ENCODE assay signal across 1 cellular context in the genomic region with DNA sequence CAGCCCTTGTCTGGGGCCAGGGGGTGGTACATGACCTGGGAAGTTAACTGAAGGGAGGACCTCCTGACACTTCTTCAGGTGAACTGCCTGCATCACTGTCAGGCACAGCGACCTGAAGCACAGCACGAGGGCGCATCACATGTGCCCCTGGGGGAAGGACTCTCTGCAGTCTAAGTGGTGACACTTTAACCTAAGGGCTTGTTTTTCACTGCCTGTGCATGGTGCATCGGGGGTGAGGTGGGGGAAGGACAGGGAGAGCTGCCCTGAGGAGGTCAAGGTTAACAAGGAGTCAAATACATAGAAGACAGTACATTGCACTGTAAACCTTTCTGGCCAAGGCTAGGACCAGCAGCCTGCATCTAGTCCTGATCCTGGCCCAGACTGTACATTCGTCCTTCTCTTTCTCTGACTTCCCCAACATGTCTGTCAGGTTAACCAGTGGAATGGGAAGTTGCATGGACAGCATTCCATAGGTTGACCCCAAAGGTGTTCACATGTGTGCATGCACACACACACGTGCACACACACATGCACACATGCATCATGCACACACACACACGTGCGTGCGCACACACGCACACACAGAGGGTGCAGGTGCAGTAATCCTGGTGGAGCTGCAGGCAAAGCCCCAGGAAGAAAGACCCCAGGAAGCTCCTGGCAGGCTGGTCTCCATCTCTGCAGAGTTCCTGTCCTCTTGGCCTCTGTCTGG.
TF ChIP-seq lines count a peak whose summit lies in the region.

No MANE protein-coding gene starts in this region.

TF ChIP-seq in HepG2, 621 proteins besides CTCF, POLR2A, EP300 and RAD21 (continued from another document and continues in another):
- TF ChIP-seq SNAI1 (CRISPR knock-in tag; IDR thresholded peaks at IDR 0.05; ENCODE audit: borderline replicate concordance) (no peak), FOXO1 (CRISPR knock-in tag; IDR thresholded peaks at IDR 0.05) (peak; percentile 39; the same call in 1 of the 2 replicates), RBAK (CRISPR knock-in tag; IDR thresholded peaks at IDR 0.05) (no peak), ZNF274 (CRISPR knock-in tag; IDR thresholded peaks at IDR 0.05) (no peak), IRF2 (CRISPR knock-in tag; IDR thresholded peaks at IDR 0.05) (no peak), RAD51 (IDR thresholded peaks at IDR 0.05; ENCODE audit: borderline replicate concordance) (no peak), BRCA1 (CRISPR knock-in tag; IDR thresholded peaks at IDR 0.05) (no peak), TBX3 (IDR thresholded peaks at IDR 0.05; ENCODE audit: borderline replicate concordance) (no peak), TARDBP (CRISPR knock-in tag; IDR thresholded peaks at IDR 0.05) (no peak), AGO1 (IDR thresholded peaks at IDR 0.05; ENCODE audit: low read depth, low read length, poor library complexity, severe bottlenecking) (no peak), ZNF484 (CRISPR knock-in tag; IDR thresholded peaks at IDR 0.05; ENCODE audit: borderline replicate concordance, low read depth) (no peak), SMYD3 (CRISPR knock-in tag; IDR thresholded peaks at IDR 0.05) (no peak), AHR (CRISPR knock-in tag; IDR thresholded peaks at IDR 0.05) (no peak), SMC3 (IDR thresholded peaks at IDR 0.05; ENCODE audit: low read length) (no peak), ZNF782 (CRISPR knock-in tag; IDR thresholded peaks at IDR 0.05; ENCODE audit: borderline replicate concordance) (no peak), GABPB1 (CRISPR knock-in tag; IDR thresholded peaks at IDR 0.05) (no peak), HMG20A (CRISPR knock-in tag; IDR thresholded peaks at IDR 0.05; ENCODE audit: borderline replicate concordance) (no peak), ZFP36L2 (CRISPR knock-in tag; IDR thresholded peaks at IDR 0.05) (no peak), MYNN (CRISPR knock-in tag; IDR thresholded peaks at IDR 0.05; ENCODE audit: low read depth) (no peak), ZNF296 (CRISPR knock-in tag; conservative IDR thresholded peaks at IDR 0.05) (no peak), IKZF1 (IDR thresholded peaks at IDR 0.05) (no peak), ZNF256 (CRISPR knock-in tag; conservative IDR thresholded peaks at IDR 0.05) (no peak), ZNF816 (CRISPR knock-in tag; IDR thresholded peaks at IDR 0.05; ENCODE audit: borderline replicate concordance) (no peak), SALL1 (CRISPR knock-in tag; IDR thresholded peaks at IDR 0.05) (peak; percentile 70), LCORL (IDR thresholded peaks at IDR 0.05) (no peak), LCORL (CRISPR knock-in tag; IDR thresholded peaks at IDR 0.05) (no peak; the same call in 1 of the 2 replicates), YEATS4 (CRISPR knock-in tag; IDR thresholded peaks at IDR 0.05; ENCODE audit: borderline replicate concordance) (no peak), PAWR (CRISPR knock-in tag; IDR thresholded peaks at IDR 0.05; ENCODE audit: borderline replicate concordance) (no peak), SUZ12 (IDR thresholded peaks at IDR 0.05; ENCODE audit: low read depth, low read length) (no peak), POLR2AphosphoS5 (IDR thresholded peaks at IDR 0.05; ENCODE audit: low read depth, low read length) (no peak), MTA1 (CRISPR knock-in tag; IDR thresholded peaks at IDR 0.05; ENCODE audit: borderline replicate concordance) (0 out of 2 replicates have a peak, but pooled peaks have one; percentile 39), ETV5 (CRISPR knock-in tag; IDR thresholded peaks at IDR 0.05; ENCODE audit: borderline replicate concordance) (no peak), SP4 (CRISPR knock-in tag; IDR thresholded peaks at IDR 0.05) (no peak), EZH2 (conservative IDR thresholded peaks at IDR 0.05; ENCODE audit: low read depth, low read length) (no peak), HOXD1 (CRISPR knock-in tag; IDR thresholded peaks at IDR 0.05) (no peak), ZNF205 (CRISPR knock-in tag; IDR thresholded peaks at IDR 0.05) (no peak)
- TF ChIP-seq, protein P1, sequence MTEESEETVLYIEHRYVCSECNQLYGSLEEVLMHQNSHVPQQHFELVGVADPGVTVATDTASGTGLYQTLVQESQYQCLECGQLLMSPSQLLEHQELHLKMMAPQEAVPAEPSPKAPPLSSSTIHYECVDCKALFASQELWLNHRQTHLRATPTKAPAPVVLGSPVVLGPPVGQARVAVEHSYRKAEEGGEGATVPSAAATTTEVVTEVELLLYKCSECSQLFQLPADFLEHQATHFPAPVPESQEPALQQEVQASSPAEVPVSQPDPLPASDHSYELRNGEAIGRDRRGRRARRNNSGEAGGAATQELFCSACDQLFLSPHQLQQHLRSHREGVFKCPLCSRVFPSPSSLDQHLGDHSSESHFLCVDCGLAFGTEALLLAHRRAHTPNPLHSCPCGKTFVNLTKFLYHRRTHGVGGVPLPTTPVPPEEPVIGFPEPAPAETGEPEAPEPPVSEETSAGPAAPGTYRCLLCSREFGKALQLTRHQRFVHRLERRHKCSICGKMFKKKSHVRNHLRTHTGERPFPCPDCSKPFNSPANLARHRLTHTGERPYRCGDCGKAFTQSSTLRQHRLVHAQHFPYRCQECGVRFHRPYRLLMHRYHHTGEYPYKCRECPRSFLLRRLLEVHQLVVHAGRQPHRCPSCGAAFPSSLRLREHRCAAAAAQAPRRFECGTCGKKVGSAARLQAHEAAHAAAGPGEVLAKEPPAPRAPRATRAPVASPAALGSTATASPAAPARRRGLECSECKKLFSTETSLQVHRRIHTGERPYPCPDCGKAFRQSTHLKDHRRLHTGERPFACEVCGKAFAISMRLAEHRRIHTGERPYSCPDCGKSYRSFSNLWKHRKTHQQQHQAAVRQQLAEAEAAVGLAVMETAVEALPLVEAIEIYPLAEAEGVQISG (CRISPR knock-in tag; IDR thresholded peaks at IDR 0.05): 0 out of 2 replicates have a peak, but pooled peaks have one; percentile 16
- TF ChIP-seq, protein P2, sequence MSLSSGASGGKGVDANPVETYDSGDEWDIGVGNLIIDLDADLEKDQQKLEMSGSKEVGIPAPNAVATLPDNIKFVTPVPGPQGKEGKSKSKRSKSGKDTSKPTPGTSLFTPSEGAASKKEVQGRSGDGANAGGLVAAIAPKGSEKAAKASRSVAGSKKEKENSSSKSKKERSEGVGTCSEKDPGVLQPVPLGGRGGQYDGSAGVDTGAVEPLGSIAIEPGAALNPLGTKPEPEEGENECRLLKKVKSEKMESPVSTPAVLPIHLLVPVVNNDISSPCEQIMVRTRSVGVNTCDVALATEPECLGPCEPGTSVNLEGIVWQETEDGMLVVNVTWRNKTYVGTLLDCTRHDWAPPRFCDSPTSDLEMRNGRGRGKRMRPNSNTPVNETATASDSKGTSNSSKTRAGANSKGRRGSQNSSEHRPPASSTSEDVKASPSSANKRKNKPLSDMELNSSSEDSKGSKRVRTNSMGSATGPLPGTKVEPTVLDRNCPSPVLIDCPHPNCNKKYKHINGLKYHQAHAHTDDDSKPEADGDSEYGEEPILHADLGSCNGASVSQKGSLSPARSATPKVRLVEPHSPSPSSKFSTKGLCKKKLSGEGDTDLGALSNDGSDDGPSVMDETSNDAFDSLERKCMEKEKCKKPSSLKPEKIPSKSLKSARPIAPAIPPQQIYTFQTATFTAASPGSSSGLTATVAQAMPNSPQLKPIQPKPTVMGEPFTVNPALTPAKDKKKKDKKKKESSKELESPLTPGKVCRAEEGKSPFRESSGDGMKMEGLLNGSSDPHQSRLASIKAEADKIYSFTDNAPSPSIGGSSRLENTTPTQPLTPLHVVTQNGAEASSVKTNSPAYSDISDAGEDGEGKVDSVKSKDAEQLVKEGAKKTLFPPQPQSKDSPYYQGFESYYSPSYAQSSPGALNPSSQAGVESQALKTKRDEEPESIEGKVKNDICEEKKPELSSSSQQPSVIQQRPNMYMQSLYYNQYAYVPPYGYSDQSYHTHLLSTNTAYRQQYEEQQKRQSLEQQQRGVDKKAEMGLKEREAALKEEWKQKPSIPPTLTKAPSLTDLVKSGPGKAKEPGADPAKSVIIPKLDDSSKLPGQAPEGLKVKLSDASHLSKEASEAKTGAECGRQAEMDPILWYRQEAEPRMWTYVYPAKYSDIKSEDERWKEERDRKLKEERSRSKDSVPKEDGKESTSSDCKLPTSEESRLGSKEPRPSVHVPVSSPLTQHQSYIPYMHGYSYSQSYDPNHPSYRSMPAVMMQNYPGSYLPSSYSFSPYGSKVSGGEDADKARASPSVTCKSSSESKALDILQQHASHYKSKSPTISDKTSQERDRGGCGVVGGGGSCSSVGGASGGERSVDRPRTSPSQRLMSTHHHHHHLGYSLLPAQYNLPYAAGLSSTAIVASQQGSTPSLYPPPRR (CRISPR knock-in tag; IDR thresholded peaks at IDR 0.05; ENCODE audit: borderline replicate concordance): peak; percentile 58; the same call in 1 of the 2 replicates
- TF ChIP-seq, protein P3, sequence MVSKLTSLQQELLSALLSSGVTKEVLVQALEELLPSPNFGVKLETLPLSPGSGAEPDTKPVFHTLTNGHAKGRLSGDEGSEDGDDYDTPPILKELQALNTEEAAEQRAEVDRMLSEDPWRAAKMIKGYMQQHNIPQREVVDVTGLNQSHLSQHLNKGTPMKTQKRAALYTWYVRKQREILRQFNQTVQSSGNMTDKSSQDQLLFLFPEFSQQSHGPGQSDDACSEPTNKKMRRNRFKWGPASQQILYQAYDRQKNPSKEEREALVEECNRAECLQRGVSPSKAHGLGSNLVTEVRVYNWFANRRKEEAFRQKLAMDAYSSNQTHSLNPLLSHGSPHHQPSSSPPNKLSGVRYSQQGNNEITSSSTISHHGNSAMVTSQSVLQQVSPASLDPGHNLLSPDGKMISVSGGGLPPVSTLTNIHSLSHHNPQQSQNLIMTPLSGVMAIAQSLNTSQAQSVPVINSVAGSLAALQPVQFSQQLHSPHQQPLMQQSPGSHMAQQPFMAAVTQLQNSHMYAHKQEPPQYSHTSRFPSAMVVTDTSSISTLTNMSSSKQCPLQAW (CRISPR knock-in tag; IDR thresholded peaks at IDR 0.05): peak; percentile 58; the same call in 1 of the 2 replicates
- TF ChIP-seq, protein P4, sequence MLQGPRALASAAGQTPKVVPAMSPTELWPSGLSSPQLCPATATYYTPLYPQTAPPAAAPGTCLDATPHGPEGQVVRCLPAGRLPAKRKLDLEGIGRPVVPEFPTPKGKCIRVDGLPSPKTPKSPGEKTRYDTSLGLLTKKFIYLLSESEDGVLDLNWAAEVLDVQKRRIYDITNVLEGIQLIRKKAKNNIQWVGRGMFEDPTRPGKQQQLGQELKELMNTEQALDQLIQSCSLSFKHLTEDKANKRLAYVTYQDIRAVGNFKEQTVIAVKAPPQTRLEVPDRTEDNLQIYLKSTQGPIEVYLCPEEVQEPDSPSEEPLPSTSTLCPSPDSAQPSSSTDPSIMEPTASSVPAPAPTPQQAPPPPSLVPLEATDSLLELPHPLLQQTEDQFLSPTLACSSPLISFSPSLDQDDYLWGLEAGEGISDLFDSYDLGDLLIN (CRISPR knock-in tag; IDR thresholded peaks at IDR 0.05; ENCODE audit: borderline replicate concordance): no peak
- TF ChIP-seq, protein P5, sequence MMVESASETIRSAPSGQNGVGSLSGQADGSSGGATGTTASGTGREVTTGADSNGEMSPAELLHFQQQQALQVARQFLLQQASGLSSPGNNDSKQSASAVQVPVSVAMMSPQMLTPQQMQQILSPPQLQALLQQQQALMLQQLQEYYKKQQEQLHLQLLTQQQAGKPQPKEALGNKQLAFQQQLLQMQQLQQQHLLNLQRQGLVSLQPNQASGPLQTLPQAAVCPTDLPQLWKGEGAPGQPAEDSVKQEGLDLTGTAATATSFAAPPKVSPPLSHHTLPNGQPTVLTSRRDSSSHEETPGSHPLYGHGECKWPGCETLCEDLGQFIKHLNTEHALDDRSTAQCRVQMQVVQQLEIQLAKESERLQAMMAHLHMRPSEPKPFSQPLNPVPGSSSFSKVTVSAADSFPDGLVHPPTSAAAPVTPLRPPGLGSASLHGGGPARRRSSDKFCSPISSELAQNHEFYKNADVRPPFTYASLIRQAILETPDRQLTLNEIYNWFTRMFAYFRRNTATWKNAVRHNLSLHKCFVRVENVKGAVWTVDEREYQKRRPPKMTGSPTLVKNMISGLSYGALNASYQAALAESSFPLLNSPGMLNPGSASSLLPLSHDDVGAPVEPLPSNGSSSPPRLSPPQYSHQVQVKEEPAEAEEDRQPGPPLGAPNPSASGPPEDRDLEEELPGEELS (CRISPR knock-in tag; IDR thresholded peaks at IDR 0.05): peak; percentile 50; the same call in 1 of the 2 replicates
- TF ChIP-seq, protein P6, sequence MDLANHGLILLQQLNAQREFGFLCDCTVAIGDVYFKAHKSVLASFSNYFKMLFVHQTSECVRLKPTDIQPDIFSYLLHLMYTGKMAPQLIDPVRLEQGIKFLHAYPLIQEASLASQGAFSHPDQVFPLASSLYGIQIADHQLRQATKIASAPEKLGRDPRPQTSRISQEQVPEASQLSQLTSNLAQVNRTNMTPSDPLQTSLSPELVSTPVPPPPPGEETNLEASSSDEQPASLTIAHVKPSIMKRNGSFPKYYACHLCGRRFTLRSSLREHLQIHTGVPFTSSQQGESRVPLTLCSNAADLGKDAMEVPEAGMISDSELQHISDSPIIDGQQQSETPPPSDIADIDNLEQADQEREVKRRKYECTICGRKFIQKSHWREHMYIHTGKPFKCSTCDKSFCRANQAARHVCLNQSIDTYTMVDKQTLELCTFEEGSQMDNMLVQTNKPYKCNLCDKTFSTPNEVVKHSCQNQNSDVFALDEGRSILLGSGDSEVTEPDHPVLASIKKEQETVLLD (CRISPR knock-in tag; IDR thresholded peaks at IDR 0.05; ENCODE audit: low read depth): no peak
- TF ChIP-seq, protein P7, sequence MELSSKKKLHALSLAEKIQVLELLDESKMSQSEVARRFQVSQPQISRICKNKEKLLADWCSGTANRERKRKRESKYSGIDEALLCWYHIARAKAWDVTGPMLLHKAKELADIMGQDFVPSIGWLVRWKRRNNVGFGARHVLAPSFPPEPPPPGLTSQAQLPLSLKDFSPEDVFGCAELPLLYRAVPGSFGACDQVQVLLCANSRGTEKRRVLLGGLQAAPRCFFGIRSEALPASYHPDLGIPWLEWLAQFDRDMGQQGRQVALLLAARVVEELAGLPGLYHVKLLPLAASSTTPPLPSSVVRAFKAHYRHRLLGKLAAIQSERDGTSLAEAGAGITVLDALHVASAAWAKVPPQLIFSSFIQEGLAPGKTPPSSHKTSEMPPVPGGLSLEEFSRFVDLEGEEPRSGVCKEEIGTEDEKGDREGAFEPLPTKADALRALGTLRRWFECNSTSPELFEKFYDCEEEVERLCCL (CRISPR knock-in tag; IDR thresholded peaks at IDR 0.05; ENCODE audit: borderline replicate concordance): no peak
- TF ChIP-seq, protein P8, sequence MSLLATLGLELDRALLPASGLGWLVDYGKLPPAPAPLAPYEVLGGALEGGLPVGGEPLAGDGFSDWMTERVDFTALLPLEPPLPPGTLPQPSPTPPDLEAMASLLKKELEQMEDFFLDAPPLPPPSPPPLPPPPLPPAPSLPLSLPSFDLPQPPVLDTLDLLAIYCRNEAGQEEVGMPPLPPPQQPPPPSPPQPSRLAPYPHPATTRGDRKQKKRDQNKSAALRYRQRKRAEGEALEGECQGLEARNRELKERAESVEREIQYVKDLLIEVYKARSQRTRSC (CRISPR knock-in tag; IDR thresholded peaks at IDR 0.05; ENCODE audit: low read depth): no peak
